In the genomic region with DNA sequence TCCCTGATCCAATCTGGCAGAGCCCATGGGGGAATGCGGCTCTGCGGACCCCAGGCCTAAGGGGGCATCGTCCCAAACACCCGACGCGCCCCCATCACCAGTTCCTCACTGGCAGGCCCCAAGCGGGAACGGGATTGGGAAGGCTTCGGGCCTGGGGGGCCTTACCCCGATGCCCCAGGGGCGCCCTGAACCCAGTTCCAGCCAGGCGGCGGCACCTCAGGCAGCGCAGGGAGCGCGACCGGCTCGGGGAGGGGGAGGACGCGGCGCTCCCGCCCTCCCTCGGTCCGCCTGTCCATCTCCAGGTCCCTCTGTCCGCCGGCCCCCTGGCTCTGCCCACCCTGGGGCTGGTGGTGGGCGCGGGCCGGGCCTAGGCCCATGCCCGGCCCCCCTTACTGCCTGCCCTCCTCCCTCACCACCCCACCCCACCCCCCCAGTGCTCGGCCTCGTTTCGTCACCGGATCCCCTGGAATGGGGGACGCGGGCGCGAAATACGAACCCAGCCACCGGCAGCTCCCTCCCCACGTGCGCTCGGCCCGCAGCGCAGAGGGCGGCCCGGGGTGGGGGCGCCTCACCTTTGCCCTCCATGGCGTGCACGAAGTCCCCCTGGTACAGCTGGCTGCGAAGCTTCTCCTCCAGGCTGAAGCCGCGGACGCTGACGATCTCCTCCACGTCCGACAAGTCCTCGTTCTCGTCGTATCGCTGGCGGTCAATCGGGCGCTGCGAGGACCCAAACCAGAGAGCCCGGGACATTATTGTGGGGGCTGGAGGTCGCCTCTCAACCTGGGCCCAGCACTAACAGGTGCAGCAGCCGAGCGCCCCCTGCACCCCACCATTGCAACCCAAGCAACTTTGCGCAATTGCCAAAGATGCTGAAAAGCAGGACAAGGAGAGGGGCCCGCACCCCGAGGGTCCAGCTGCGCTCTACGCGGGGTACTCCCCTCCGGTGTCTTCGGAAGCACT, we compare ENCODE assay signal across 1 cellular context.
TF ChIP-seq lines count a peak whose summit lies in the region.

No MANE protein-coding gene starts in this region.

TF ChIP-seq in GM23338, 12 proteins besides CTCF, POLR2A, EP300 and RAD21 (continued from another document):
- TF ChIP-seq NANOG (IDR thresholded peaks at IDR 0.05; ENCODE audit: borderline replicate concordance): no peak
